In genomic region chr3:81302045-81302444, GRCh38 we compare ENCODE assay signal across 7 cellular contexts.
A peak's percentile ranks its signal among the peaks of the same experiment; 100 is the strongest.
DNase-seq lines count a peak whose midpoint lies in the region; ATAC-seq lines count a peak whose summit lies in the region.

No MANE protein-coding gene starts in this region.

- ATAC-seq in GM19025 (IDR thresholded peaks at IDR 0.05; ENCODE audit: low read depth, unreplicated experiment): peak; percentile 69
- ATAC-seq in HG03135 (IDR thresholded peaks at IDR 0.05; ENCODE audit: unreplicated experiment): peak; percentile 80

- peak; percentile 4 for DNase-seq in ELF-1 (ENCODE audit: low read depth, low spot score)
- peak; percentile 38 for DNase-seq in NCI-H82 treated with DMSO at 0.1 percent for 48 hours (lab: John Stamatoyannopoulos, UW; ENCODE audit: unreplicated experiment)
- DNase-seq in cerebellar cortex (ENCODE audit: low spot score): peak; percentile 60
- DNase-seq in left kidney (ENCODE audit: low read depth, low spot score): peak; percentile 82
- no peak for DNase-seq in NCI-H187 (lab: John Stamatoyannopoulos, UW)

Comparison
In these comparisons a context has a peak if more than half of its experiments do, and no peak if none do; other contexts are left out.
1. DNase-seq: peak in ELF-1 (single experiment), NCI-H82 treated with DMSO at 0.1 percent for 48 hours (single experiment), cerebellar cortex (single experiment) and left kidney (single experiment); none in NCI-H187 (0 of 2).